ENCODE assay signal across 1 cellular context in the genomic region with DNA sequence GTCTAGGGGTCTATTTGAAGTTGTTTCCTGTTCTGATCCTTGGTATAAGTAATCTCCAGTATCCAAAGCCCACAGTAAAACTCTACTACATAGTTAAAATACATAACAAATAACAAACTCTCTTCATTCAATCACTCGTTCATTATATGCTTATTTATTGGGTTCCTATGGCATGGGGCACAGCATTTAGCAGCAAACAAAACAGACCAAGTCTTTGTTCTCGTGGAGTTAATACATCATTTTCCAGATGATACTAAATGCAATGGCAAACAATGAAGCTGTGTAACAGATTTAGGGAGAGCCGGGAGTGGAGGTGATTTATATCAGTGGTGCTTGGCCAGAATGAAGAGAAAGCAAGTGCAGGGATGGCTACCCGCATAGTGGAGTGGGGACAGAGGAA.
TF ChIP-seq lines count a peak whose summit lies in the region.

No MANE protein-coding gene starts in this region.

TF ChIP-seq in H1, 55 proteins besides CTCF, POLR2A, EP300 and RAD21:
- TF ChIP-seq FOSL1 (IDR thresholded peaks at IDR 0.05; ENCODE audit: insufficient read depth, low read depth, low read length) (no peak), POLR2AphosphoS5 (IDR thresholded peaks at IDR 0.05; ENCODE audit: low read depth, low read length) (no peak), KDM1A (IDR thresholded peaks at IDR 0.05; ENCODE audit: borderline replicate concordance, low read length) (no peak), TEAD4 (IDR thresholded peaks at IDR 0.05; ENCODE audit: low read depth, low read length) (no peak), SIX5 (IDR thresholded peaks at IDR 0.05; ENCODE audit: low read depth, low read length) (no peak), ASH2L (IDR thresholded peaks at IDR 0.05; ENCODE audit: low read length) (no peak), JUN (IDR thresholded peaks at IDR 0.05; ENCODE audit: low read depth, low read length) (no peak), SUZ12 (IDR thresholded peaks at IDR 0.05; ENCODE audit: low read length) (no peak)
- TF ChIP-seq, protein P1, sequence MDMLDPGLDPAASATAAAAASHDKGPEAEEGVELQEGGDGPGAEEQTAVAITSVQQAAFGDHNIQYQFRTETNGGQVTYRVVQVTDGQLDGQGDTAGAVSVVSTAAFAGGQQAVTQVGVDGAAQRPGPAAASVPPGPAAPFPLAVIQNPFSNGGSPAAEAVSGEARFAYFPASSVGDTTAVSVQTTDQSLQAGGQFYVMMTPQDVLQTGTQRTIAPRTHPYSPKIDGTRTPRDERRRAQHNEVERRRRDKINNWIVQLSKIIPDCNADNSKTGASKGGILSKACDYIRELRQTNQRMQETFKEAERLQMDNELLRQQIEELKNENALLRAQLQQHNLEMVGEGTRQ (IDR thresholded peaks at IDR 0.05; ENCODE audit: low read length): no peak
